ENCODE assay signal across 1 cellular context in genomic region chr11:94954753-94955152, GRCh38.
TF ChIP-seq lines count a peak whose summit lies in the region.

No MANE protein-coding gene starts in this region.

TF ChIP-seq in K562, 482 proteins besides CTCF, POLR2A, EP300 and RAD21 (continued from another document):
- TF ChIP-seq RERE (CRISPR knock-in tag; IDR thresholded peaks at IDR 0.05; ENCODE audit: borderline replicate concordance) = no peak
- TF ChIP-seq RFX1 (IDR thresholded peaks at IDR 0.05) = peak; percentile 35
- no peak for TF ChIP-seq CAMTA2 (CRISPR knock-in tag; conservative IDR thresholded peaks at IDR 0.05)
- TF ChIP-seq TFAP4 (CRISPR knock-in tag; IDR thresholded peaks at IDR 0.05; ENCODE audit: borderline replicate concordance) = no peak
TF ChIP-seq in K562: peak in this region for 1.
